Comparison of ENCODE assay signal across 17 cellular contexts in the genomic region with DNA sequence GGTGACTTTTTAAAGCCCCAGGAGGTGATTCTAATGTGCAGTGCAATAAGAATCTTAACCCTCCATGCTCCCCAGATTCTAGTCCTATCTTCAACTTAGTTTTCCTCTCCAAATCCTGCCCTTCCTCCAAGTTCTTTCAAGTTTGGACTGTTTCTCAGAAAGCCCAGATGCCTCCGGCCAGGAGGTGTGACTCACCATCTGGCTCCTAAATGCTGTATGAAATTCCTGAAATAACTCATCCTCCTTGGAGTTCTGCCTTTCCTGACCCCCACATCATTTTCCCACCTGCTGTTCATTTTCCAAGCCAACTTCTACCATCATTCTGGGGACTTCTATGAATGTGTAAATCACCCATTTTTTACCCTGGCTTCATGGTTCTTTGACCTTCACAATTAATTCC.
DNase-seq lines count a peak whose midpoint lies in the region; ATAC-seq and TF ChIP-seq lines count a peak whose summit lies in the region.
"Had no signal": no experiment of that assay in that cellular context is flagged by ENCODE, and none has a peak within 500 bp of the region (broad histone marks: within the 10 kb centered on the region; RNA-seq: fewer than 3 reads in every experiment).

No MANE protein-coding gene starts in this region.

- no peak for TF ChIP-seq CTCF in brain microvascular endothelial cell (IDR thresholded peaks at IDR 0.05; ENCODE audit: low read depth, low read length, missing control alignments)

- H3K27ac ChIP-seq in brain microvascular endothelial cell = no peak overlapping the region
- H3K27ac ChIP-seq: right lobe of liver had no signal

- no peaks in the 10 kb centered on the region for H3K27me3 ChIP-seq in brain microvascular endothelial cell (replicated peaks)
- H3K27me3 ChIP-seq: right lobe of liver had no signal

- DNase-seq in M059J (ENCODE audit: low read depth) = peak; percentile 27
- peak; percentile 29 for DNase-seq in brain microvascular endothelial cell
- DNase-seq in glomerular visceral epithelial cell (ENCODE audit: extremely low spot score) = peak; percentile 49
- DNase-seq in superior temporal gyrus (ENCODE audit: extremely low spot score) = peak; percentile 38
- DNase-seq in medulla oblongata (ENCODE audit: extremely low spot score) = no peak
- DNase-seq in head of caudate nucleus = no peak
- DNase-seq in activated CD4-positive, alpha-beta T cell treated with anti-CD3 and anti-CD28 coated beads for 48 hours = no peak
- DNase-seq: activated B cell treated with CpG ODN at 0.5 μM for 24 hours; activated CD8-positive, alpha-beta memory T cell treated with anti-CD3 and anti-CD28 coated beads, Interleukin-2, amount 50 U/mL, for 48 hours; CD4-positive, alpha-beta T cell; cerebellar nuclear complex; EL; NCI-H1048; right lobe of liver; stimulated activated CD4-positive, alpha-beta T cell treated with anti-CD3 and anti-CD28 coated beads, Interleukin-4, amount 100 ng/mL, for 4 hours; T-cell had no signal

- H3K4me3 ChIP-seq in brain microvascular endothelial cell (ENCODE audit: low read depth, low read length) = no peak overlapping the region
- H3K4me3 ChIP-seq: right lobe of liver had no signal

- in situ Hi-C loops in brain microvascular endothelial cell (cut with HindIII; ENCODE audit: low pct_ligation_motif_present, low sequenced_read_pairs) = no loop called here

- intact Hi-C loops in head of caudate nucleus (cut with DNase I) = no loop called here

- ATAC-seq in GM21367 (IDR thresholded peaks at IDR 0.05; ENCODE audit: unreplicated experiment) = no peak
- ATAC-seq: right lobe of liver, T-cell had no signal

- H3K36me3 ChIP-seq in brain microvascular endothelial cell (replicated peaks) = no peaks in the 10 kb centered on the region
- H3K36me3 ChIP-seq: right lobe of liver had no signal

Comparison
In these comparisons a context has a peak if more than half of its experiments do, and no peak if none do; other contexts are left out.
1. DNase-seq: peak in M059J (single experiment), brain microvascular endothelial cell (single experiment), glomerular visceral epithelial cell (single experiment) and superior temporal gyrus (single experiment); none in medulla oblongata (single experiment), head of caudate nucleus (0 of 42) and activated CD4-positive, alpha-beta T cell treated with anti-CD3 and anti-CD28 coated beads for 48 hours (single experiment).